Comparison of ENCODE assay signal across 18 cellular contexts in genomic region chr6:160104821-160105517, GRCh38. TPM values are rescaled to one million over a fixed set of nuclear protein-coding genes. Genes with fewer than 3 reads are reported as not detected.
DNase-seq lines count a peak whose midpoint lies in the region; ATAC-seq and TF ChIP-seq lines count a peak whose summit lies in the region.
"Had no signal": no experiment of that assay in that cellular context is flagged by ENCODE, and none has a peak within 500 bp of the region (broad histone marks: within the 10 kb centered on the region; RNA-seq: fewer than 3 reads in every experiment).

No MANE protein-coding gene starts in this region.

- no peak overlapping the region for H3K27ac ChIP-seq in PC-9
- no peak overlapping the region for H3K27ac ChIP-seq in endodermal cell (ENCODE audit: low read depth, low read length)
- H3K27ac ChIP-seq: C4-2B, Peyer's patch had no signal

- TSS peak; percentile 26 for BruUV-seq in PC-9 (replicated peaks; lab: Mats Ljungman, UMichigan)

- H3K36me3 ChIP-seq in PC-9 (ENCODE audit: low read depth) (peaks cover 6% of the 10 kb centered on the region; the same call in 1 of the 2 replicates), endodermal cell (ENCODE audit: control insufficient read depth, insufficient read depth, low read length) (peaks cover 63% of the 10 kb centered on the region)

- no peak for ATAC-seq in activated naive CD8-positive, alpha-beta T cell treated with anti-CD3 and anti-CD28 coated beads, Interleukin-2, amount 50 U/mL, for 24 hours
- ATAC-seq in stimulated activated naive B cell treated with anti-CD40 and anti-IgM and Interleukin-4, amounts not matched to agents 10 μg/mL and 1 μg/mL and 100 μg/mL, for 72 hours (replicated peaks) = no peak
- no peak for ATAC-seq in HG02623 (IDR thresholded peaks at IDR 0.05; ENCODE audit: unreplicated experiment)

- H3K27me3 Mint-ChIP-seq in activated naive CD8-positive, alpha-beta T cell treated with anti-CD3 and anti-CD28 coated beads for 36 hours = no peaks in the 10 kb centered on the region
- H3K27me3 Mint-ChIP-seq in activated naive CD8-positive, alpha-beta T cell treated with anti-CD3 and anti-CD28 coated beads, Interleukin-2, amount 50 U/mL, for 24 hours = no peaks in the 10 kb centered on the region
- H3K27me3 Mint-ChIP-seq in endodermal cell (ENCODE audit: insufficient read depth) (no peaks in the 10 kb centered on the region), HFFc6 (ENCODE audit: insufficient read depth) (no peaks in the 10 kb centered on the region; the same call in 1 of the 2 replicates)
- H3K27me3 Mint-ChIP-seq in stimulated activated naive B cell treated with anti-CD40 and anti-IgM and Interleukin-4, amounts not matched to agents 10 μg/mL and 1 μg/mL and 100 μg/mL, for 72 hours = no peaks in the 10 kb centered on the region

- POLR2A ChIA-PET in PC-9 (lab: Charles Lee; ENCODE audit: unreplicated experiment) = no interaction called here

- intact Hi-C loops in PC-9 (cut with micrococcal nuclease; ENCODE audit: unreplicated experiment) = no loop called here

- H2AFZ ChIP-seq in PC-9 = no peak overlapping the region

- H3K36me3 Mint-ChIP-seq in activated naive CD8-positive, alpha-beta T cell treated with anti-CD3 and anti-CD28 coated beads for 36 hours = peaks cover 36% of the 10 kb centered on the region
- H3K36me3 Mint-ChIP-seq in activated naive CD8-positive, alpha-beta T cell treated with anti-CD3 and anti-CD28 coated beads, Interleukin-2, amount 50 U/mL, for 24 hours (ENCODE audit: low read depth) = peaks cover 56% of the 10 kb centered on the region
- H3K36me3 Mint-ChIP-seq in endodermal cell (ENCODE audit: low read depth) (peaks cover 65% of the 10 kb centered on the region), HFFc6 (ENCODE audit: low read depth) (peaks cover 16% of the 10 kb centered on the region)
- peaks cover 50 to 78% of the 10 kb centered on the region in 2 donors for H3K36me3 Mint-ChIP-seq in stimulated activated naive B cell treated with anti-CD40 and anti-IgM and Interleukin-4, amounts not matched to agents 10 μg/mL and 1 μg/mL and 100 μg/mL, for 72 hours

- no peak overlapping the region for H3K9ac ChIP-seq in endodermal cell (ENCODE audit: extremely low read depth, low read length, poor library complexity, severe bottlenecking)

- no peaks in the 10 kb centered on the region for H3K9me2 ChIP-seq in PC-9 (ENCODE audit: insufficient read depth)

- H3F3A ChIP-seq in PC-9 (ENCODE audit: insufficient read depth, low read depth) = no peaks in the 10 kb centered on the region

- H3K4me1 Mint-ChIP-seq in activated naive CD8-positive, alpha-beta T cell treated with anti-CD3 and anti-CD28 coated beads for 36 hours = peaks cover 1% of the 10 kb centered on the region
- H3K4me1 Mint-ChIP-seq in activated naive CD8-positive, alpha-beta T cell treated with anti-CD3 and anti-CD28 coated beads, Interleukin-2, amount 50 U/mL, for 24 hours = peaks cover 13% of the 10 kb centered on the region
- H3K4me1 Mint-ChIP-seq in endodermal cell = no peaks in the 10 kb centered on the region
- H3K4me1 Mint-ChIP-seq in stimulated activated naive B cell treated with anti-CD40 and anti-IgM and Interleukin-4, amounts not matched to agents 10 μg/mL and 1 μg/mL and 100 μg/mL, for 72 hours = no peaks in the 10 kb centered on the region
- H3K4me1 Mint-ChIP-seq in HFFc6 (ENCODE audit: low read depth) = peaks cover under 1% of the 10 kb centered on the region; the same call in 1 of the 2 replicates

- H3K9me3 ChIP-seq in PC-9 (ENCODE audit: insufficient read depth, low read depth) (no peaks in the 10 kb centered on the region), endodermal cell (ENCODE audit: control insufficient read depth, low read length) (no peaks in the 10 kb centered on the region)
- H3K9me3 ChIP-seq: MG63, Peyer's patch had no signal

- H3K27me3 ChIP-seq in PC-9 (ENCODE audit: insufficient read depth, low read depth) (no peaks in the 10 kb centered on the region), endodermal cell (ENCODE audit: control insufficient read depth, insufficient read depth, low read length, poor library complexity, severe bottlenecking) (no peaks in the 10 kb centered on the region)
- H3K27me3 ChIP-seq: MG63, Peyer's patch had no signal

- H3K4me2 ChIP-seq in PC-9 = no peak overlapping the region

- no peak overlapping the region for H3K4me3 Mint-ChIP-seq in activated naive CD8-positive, alpha-beta T cell treated with anti-CD3 and anti-CD28 coated beads for 36 hours
- no peak overlapping the region for H3K4me3 Mint-ChIP-seq in activated naive CD8-positive, alpha-beta T cell treated with anti-CD3 and anti-CD28 coated beads, Interleukin-2, amount 50 U/mL, for 24 hours
- no peak overlapping the region for H3K4me3 Mint-ChIP-seq in endodermal cell
- H3K4me3 Mint-ChIP-seq in stimulated activated naive B cell treated with anti-CD40 and anti-IgM and Interleukin-4, amounts not matched to agents 10 μg/mL and 1 μg/mL and 100 μg/mL, for 72 hours = no peak overlapping the region
- no peak overlapping the region for H3K4me3 Mint-ChIP-seq in HFFc6

- WGBS in endodermal cell (ENCODE audit: insufficient coverage in 1 of 2, insufficient read length in 1 of 2), 2 experiments = 95 to 98% methylated on average over 8 to 20 of the region's 20 CpGs

- no peaks in the 10 kb centered on the region for H3K9me3 Mint-ChIP-seq in activated naive CD8-positive, alpha-beta T cell treated with anti-CD3 and anti-CD28 coated beads for 36 hours
- H3K9me3 Mint-ChIP-seq in activated naive CD8-positive, alpha-beta T cell treated with anti-CD3 and anti-CD28 coated beads, Interleukin-2, amount 50 U/mL, for 24 hours = no peaks in the 10 kb centered on the region
- H3K9me3 Mint-ChIP-seq in endodermal cell (no peaks in the 10 kb centered on the region), HFFc6 (no peaks in the 10 kb centered on the region)
- H3K9me3 Mint-ChIP-seq in stimulated activated naive B cell treated with anti-CD40 and anti-IgM and Interleukin-4, amounts not matched to agents 10 μg/mL and 1 μg/mL and 100 μg/mL, for 72 hours = no peaks in the 10 kb centered on the region

- DNase-seq in activated naive CD8-positive, alpha-beta T cell treated with anti-CD3 and anti-CD28 coated beads for 36 hours = no peak
- DNase-seq in activated naive CD8-positive, alpha-beta T cell treated with anti-CD3 and anti-CD28 coated beads, Interleukin-2, amount 50 U/mL, for 24 hours = no peak
- DNase-seq in PC-9 (no peak), endodermal cell (no peak), kidney glomerular epithelial cell (lab: John Stamatoyannopoulos, UW) (no peak), HFFc6 (no peak)
- DNase-seq in stimulated activated naive B cell treated with anti-CD40 and anti-IgM and Interleukin-4, amounts not matched to agents 10 μg/mL and 1 μg/mL and 100 μg/mL, for 72 hours = no peak
- DNase-seq: IMR-90, Karpas-422, MG63, NCI-H1092, NCI-H146, NCI-H2081 treated with DMSO at 0.1 percent for 48 hours, NCI-H524, Peyer's patch, Right ventricle myocardium superior had no signal

- H4K20me1 ChIP-seq in PC-9 (ENCODE audit: insufficient read depth) = no peaks in the 10 kb centered on the region

- no peak for TF ChIP-seq CTCF in PC-9 (conservative IDR thresholded peaks at IDR 0.05)
- TF ChIP-seq CTCF in endodermal cell (conservative IDR thresholded peaks at IDR 0.05) = peak; percentile 50
- no peak for TF ChIP-seq CTCF in HFFc6 (IDR thresholded peaks at IDR 0.05)

- H3K27ac Mint-ChIP-seq in activated naive CD8-positive, alpha-beta T cell treated with anti-CD3 and anti-CD28 coated beads for 36 hours = peak overlapping the region; percentile 28
- H3K27ac Mint-ChIP-seq in activated naive CD8-positive, alpha-beta T cell treated with anti-CD3 and anti-CD28 coated beads, Interleukin-2, amount 50 U/mL, for 24 hours = no peak overlapping the region
- H3K27ac Mint-ChIP-seq in endodermal cell (peak overlapping the region; percentile 19), HFFc6 (no peak overlapping the region)
- peak overlapping the region; percentile 20 for H3K27ac Mint-ChIP-seq in stimulated activated naive B cell treated with anti-CD40 and anti-IgM and Interleukin-4, amounts not matched to agents 10 μg/mL and 1 μg/mL and 100 μg/mL, for 72 hours

- CTCF ChIA-PET in PC-9 (lab: Charles Lee) = no interaction called here

- no peaks in the 10 kb centered on the region for H3K79me2 ChIP-seq in PC-9 (ENCODE audit: low read depth)

- H3K4me1 ChIP-seq in PC-9 (replicated peaks; ENCODE audit: insufficient read depth) (no peaks in the 10 kb centered on the region), endodermal cell (ENCODE audit: control insufficient read depth, insufficient read depth, low read length) (no peaks in the 10 kb centered on the region)

- H3K4me3 ChIP-seq in PC-9 = no peak overlapping the region
- H3K4me3 ChIP-seq in endodermal cell (ENCODE audit: low read length) = no peak overlapping the region
- H3K4me3 ChIP-seq: MG63, Peyer's patch had no signal

RNA-seq across cellular contexts. Expression of gene SLC22A1, which starts 16.6 kb away (rescaled TPM):
- under 1 TPM in 1 of 2 experiments, not detected in 1; 0.85 TPM for total RNA-seq in activated naive CD8-positive, alpha-beta T cell treated with anti-CD3 and anti-CD28 coated beads for 36 hours
- 0.25 TPM in 1 of 2 replicates, not detected in the other for total RNA-seq in PC-9 (2021)
- 1 to 10 TPM in 1 of 2 donors, not detected in 1; 1.0 TPM for total RNA-seq in endodermal cell
- polyA plus RNA-seq in endodermal cell (2013, experiment 1 of 2) = not detected
- 0.17 TPM for polyA plus RNA-seq in endodermal cell (2013, experiment 2 of 2)
- total RNA-seq in HFFc6 (2021; fragmentation: NEBNext Ultra II Directional; extraction: Animal tissue kit (Norgen Biotek cat#: 25700)) = under 1 TPM in 4 of 6 experiments, not detected in 2; 0.12 to 0.33 (median 0.21) TPM
- total RNA-seq: IMR-90 had no signal

Comparison
In these comparisons a context has a peak if more than half of its experiments do, and no peak if none do; other contexts are left out.
1. H3K27ac Mint-ChIP-seq: peak in activated naive CD8-positive, alpha-beta T cell treated with anti-CD3 and anti-CD28 coated beads for 36 hours (single experiment), endodermal cell (single experiment) and stimulated activated naive B cell treated with anti-CD40 and anti-IgM and Interleukin-4, amounts not matched to agents 10 μg/mL and 1 μg/mL and 100 μg/mL, for 72 hours (single experiment); none in activated naive CD8-positive, alpha-beta T cell treated with anti-CD3 and anti-CD28 coated beads, Interleukin-2, amount 50 U/mL, for 24 hours (single experiment) and HFFc6 (single experiment).